In the genomic region with DNA sequence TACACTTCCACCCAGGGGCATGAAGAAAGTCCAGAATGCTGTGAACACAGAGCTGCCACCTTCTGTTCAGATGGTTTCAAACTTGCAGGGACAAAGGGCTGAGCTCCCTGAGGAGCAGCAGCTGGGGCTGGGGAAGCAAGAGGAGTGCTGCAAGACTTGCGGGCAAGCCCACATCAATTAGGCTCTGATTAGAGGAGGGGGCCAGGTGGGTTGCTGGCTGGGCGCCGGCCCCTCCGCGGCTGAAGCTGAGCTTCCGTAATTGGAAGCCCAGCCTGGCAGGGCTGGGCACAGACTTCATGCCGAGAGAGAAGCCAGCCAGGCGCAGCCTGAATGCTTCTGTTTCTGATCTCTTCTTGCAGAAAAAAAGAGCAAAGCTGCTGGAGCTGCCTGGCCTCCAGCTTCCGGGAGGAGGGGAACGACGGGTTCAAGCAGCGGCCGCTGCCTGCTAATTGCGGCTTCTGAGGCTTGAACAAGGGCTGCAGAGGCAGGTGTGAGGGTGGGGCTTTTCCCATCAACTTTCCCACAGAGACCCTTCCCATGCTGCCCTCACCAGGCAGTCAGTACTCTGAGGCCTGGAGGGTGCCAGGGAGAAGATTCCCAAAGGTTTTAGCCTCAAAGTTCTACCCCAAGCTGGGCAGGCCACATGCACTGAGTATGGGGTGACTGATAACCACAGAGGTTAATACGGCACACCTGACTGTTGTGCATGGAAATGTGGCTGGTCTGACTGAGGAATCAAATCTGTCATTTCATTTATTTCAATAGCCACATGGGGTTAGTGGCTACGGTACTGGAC, we compare ENCODE assay signal across 9 cellular contexts.
A peak's percentile ranks its signal among the peaks of the same experiment; 100 is the strongest.
DNase-seq lines count a peak whose midpoint lies in the region; ATAC-seq and TF ChIP-seq lines count a peak whose summit lies in the region.
"Had no signal": no experiment of that assay in that cellular context is flagged by ENCODE, and none has a peak within 500 bp of the region (broad histone marks: within the 10 kb centered on the region; RNA-seq: fewer than 3 reads in every experiment).

No MANE protein-coding gene starts in this region.

- intact Hi-C loops in activated T-helper 1 cell treated with anti-CD3 and anti-CD28 coated beads, Interleukin-12 subunit alpha, Interleukin-12 subunit beta, Interleukin-2, Interleukin-4 antibody, amounts not matched to agents 30 ng/mL and 10 ng/mL and 1 ng/mL, durations not matched to agents 14 hours and 24 hours and 36 hours (cut with micrococcal nuclease): no loop called here

- H3K4me1 ChIP-seq in neuronal stem cell (ENCODE audit: control insufficient read depth in 2 of 2, insufficient read depth in 1 of 2, low read depth in 1 of 2, low read length in 2 of 2): peaks cover 10 to 40% of the 10 kb centered on the region in 2 donors

- H2BK120ac ChIP-seq in neuronal stem cell (ENCODE audit: low read depth, low read length): no peak overlapping the region

- H2AK5ac ChIP-seq in neuronal stem cell (ENCODE audit: low read depth, low read length): peak overlapping the region; percentile 14

- H3K9ac ChIP-seq in neuronal stem cell (ENCODE audit: low read depth, low read length, poor library complexity): no peak overlapping the region

- no peak overlapping the region for H3K27ac Mint-ChIP-seq in activated T-helper 1 cell treated with anti-CD3 and anti-CD28 coated beads, Interleukin-12 subunit alpha, Interleukin-12 subunit beta, Interleukin-2, Interleukin-4 antibody, amounts not matched to agents 30 ng/mL and 10 ng/mL and 1 ng/mL, durations not matched to agents 14 hours and 24 hours and 36 hours

- no peaks in the 10 kb centered on the region for H3K9me3 Mint-ChIP-seq in activated T-helper 1 cell treated with anti-CD3 and anti-CD28 coated beads, Interleukin-12 subunit alpha, Interleukin-12 subunit beta, Interleukin-2, Interleukin-4 antibody, amounts not matched to agents 30 ng/mL and 10 ng/mL and 1 ng/mL, durations not matched to agents 14 hours and 24 hours and 36 hours
- H3K9me3 Mint-ChIP-seq: activated T-cell treated with anti-CD3 and anti-CD28 coated beads, Interleukin-2, amount 50 U/mL, for 4 hours had no signal

- ATAC-seq in HG03442 (IDR thresholded peaks at IDR 0.05; ENCODE audit: unreplicated experiment): no peak
- no peak for ATAC-seq in GM18870 (IDR thresholded peaks at IDR 0.05; ENCODE audit: unreplicated experiment)
- ATAC-seq: activated T-cell treated with anti-CD3 and anti-CD28 coated beads, Interleukin-2, amount 50 U/mL, for 4 hours had no signal

- no peak overlapping the region for H3K4ac ChIP-seq in neuronal stem cell (ENCODE audit: low read length)

- peak overlapping the region; percentile 19 for H3K27ac ChIP-seq in cingulate gyrus (ENCODE audit: low read depth, low read length)
- peak overlapping the region; percentile 79 for H3K27ac ChIP-seq in neuronal stem cell (replicated peaks; ENCODE audit: low read length)

- H2AFZ ChIP-seq in neuronal stem cell (ENCODE audit: low read length): peak overlapping the region; percentile 99

- no peak overlapping the region for H2BK5ac ChIP-seq in neuronal stem cell (ENCODE audit: low read length)

- no peak overlapping the region for H3K23ac ChIP-seq in neuronal stem cell (ENCODE audit: low read depth, low read length, poor library complexity)

- DNase-seq in GM12865 (ENCODE audit: low read depth) (peak; percentile 19), NCI-H345 treated with DMSO at 0.1 percent for 48 hours (lab: John Stamatoyannopoulos, UW; ENCODE audit: unreplicated experiment) (peak; percentile 43), neuronal stem cell (ENCODE audit: low spot score) (peak; percentile 45), NCI-H2196 treated with DMSO at 0.1 percent for 48 hours (lab: John Stamatoyannopoulos, UW; ENCODE audit: unreplicated experiment) (no peak)
- DNase-seq in activated T-helper 1 cell treated with anti-CD3 and anti-CD28 coated beads, Interleukin-12 subunit alpha, Interleukin-12 subunit beta, Interleukin-2, Interleukin-4 antibody, amounts not matched to agents 30 ng/mL and 10 ng/mL and 1 ng/mL, durations not matched to agents 14 hours and 24 hours and 36 hours (ENCODE audit: low spot score): no peak
- DNase-seq: activated T-cell treated with anti-CD3 and anti-CD28 coated beads, Interleukin-2, amount 50 U/mL, for 4 hours had no signal

- H4K8ac ChIP-seq in neuronal stem cell (ENCODE audit: low read depth, low read length): no peak overlapping the region

- H3K79me1 ChIP-seq in neuronal stem cell (ENCODE audit: low read depth, low read length): no peaks in the 10 kb centered on the region

- H3K4me2 ChIP-seq in neuronal stem cell (ENCODE audit: insufficient read depth, low read length, poor library complexity, severe bottlenecking): peak overlapping the region; percentile 44

- H3K4me3 Mint-ChIP-seq in activated T-helper 1 cell treated with anti-CD3 and anti-CD28 coated beads, Interleukin-12 subunit alpha, Interleukin-12 subunit beta, Interleukin-2, Interleukin-4 antibody, amounts not matched to agents 30 ng/mL and 10 ng/mL and 1 ng/mL, durations not matched to agents 14 hours and 24 hours and 36 hours: no peak overlapping the region
- H3K4me3 Mint-ChIP-seq: activated T-cell treated with anti-CD3 and anti-CD28 coated beads, Interleukin-2, amount 50 U/mL, for 4 hours had no signal

- H3K36me3 ChIP-seq in neuronal stem cell (replicated peaks in 1 of 2; ENCODE audit: control insufficient read depth in 2 of 2, insufficient read depth in 2 of 2, low read length in 2 of 2): no peaks in the 10 kb centered on the region

- H3K4me3 ChIP-seq in GM12865 (ENCODE audit: low read depth, low read length) (no peak overlapping the region), neuronal stem cell (ENCODE audit: low read length in 2 of 2) (peak overlapping the region in 1 of 2 donors; percentile 36)

- WGBS in neuronal stem cell (ENCODE audit: extremely low coverage in 2 of 2, insufficient read length in 2 of 2, insufficient replicate concordance in 1 of 2), 2 donors: no CpG with 5 or more reads among the region's 16 CpGs

- H4K91ac ChIP-seq in neuronal stem cell (ENCODE audit: low read depth, low read length, poor library complexity): no peak overlapping the region

- no peaks in the 10 kb centered on the region for H3K9me3 ChIP-seq in neuronal stem cell (replicated peaks in 1 of 2; ENCODE audit: control insufficient read depth in 2 of 2, insufficient read depth in 1 of 2, low read depth in 1 of 2, low read length in 2 of 2)

- no peaks in the 10 kb centered on the region for H3K27me3 ChIP-seq in neuronal stem cell (ENCODE audit: control insufficient read depth in 3 of 3, insufficient read depth in 3 of 3, low read depth in 1 of 3, low read length in 3 of 3)

- TF ChIP-seq CTCF in GM12865 (IDR thresholded peaks at IDR 0.05; ENCODE audit: insufficient read depth, low read depth, low read length, missing control alignments): no peak

- H3K14ac ChIP-seq in neuronal stem cell (ENCODE audit: low read length): no peak overlapping the region

- peaks cover 11% of the 10 kb centered on the region for H3K27me3 Mint-ChIP-seq in activated T-helper 1 cell treated with anti-CD3 and anti-CD28 coated beads, Interleukin-12 subunit alpha, Interleukin-12 subunit beta, Interleukin-2, Interleukin-4 antibody, amounts not matched to agents 30 ng/mL and 10 ng/mL and 1 ng/mL, durations not matched to agents 14 hours and 24 hours and 36 hours (ENCODE audit: insufficient read depth)

- H3K18ac ChIP-seq in neuronal stem cell (ENCODE audit: low read length): peak overlapping the region; percentile 83

- H3K36me3 Mint-ChIP-seq in activated T-helper 1 cell treated with anti-CD3 and anti-CD28 coated beads, Interleukin-12 subunit alpha, Interleukin-12 subunit beta, Interleukin-2, Interleukin-4 antibody, amounts not matched to agents 30 ng/mL and 10 ng/mL and 1 ng/mL, durations not matched to agents 14 hours and 24 hours and 36 hours (ENCODE audit: low read depth): no peaks in the 10 kb centered on the region

- no peaks in the 10 kb centered on the region for H3K4me1 Mint-ChIP-seq in activated T-helper 1 cell treated with anti-CD3 and anti-CD28 coated beads, Interleukin-12 subunit alpha, Interleukin-12 subunit beta, Interleukin-2, Interleukin-4 antibody, amounts not matched to agents 30 ng/mL and 10 ng/mL and 1 ng/mL, durations not matched to agents 14 hours and 24 hours and 36 hours (ENCODE audit: low read depth)

- H2BK15ac ChIP-seq in neuronal stem cell (ENCODE audit: low read length): peak overlapping the region; percentile 63

- no peak overlapping the region for H2BK12ac ChIP-seq in neuronal stem cell (ENCODE audit: low read length)

Comparison
In these comparisons a context has a peak if more than half of its experiments do, and no peak if none do; other contexts are left out.
1. DNase-seq: peak in GM12865 (single experiment), NCI-H345 treated with DMSO at 0.1 percent for 48 hours (single experiment) and neuronal stem cell (single experiment); none in NCI-H2196 treated with DMSO at 0.1 percent for 48 hours (single experiment) and activated T-helper 1 cell treated with anti-CD3 and anti-CD28 coated beads, Interleukin-12 subunit alpha, Interleukin-12 subunit beta, Interleukin-2, Interleukin-4 antibody, amounts not matched to agents 30 ng/mL and 10 ng/mL and 1 ng/mL, durations not matched to agents 14 hours and 24 hours and 36 hours (single experiment).